In genomic region chr6:33587529-33588215, GRCh38 we compare ENCODE assay signal across 1 cellular context.
TF ChIP-seq lines count a peak whose summit lies in the region.

No MANE protein-coding gene starts in this region.

TF ChIP-seq in HepG2, 621 proteins besides CTCF, POLR2A, EP300 and RAD21:
- TF ChIP-seq ZNF629 (CRISPR knock-in tag; conservative IDR thresholded peaks at IDR 0.05) (peak; percentile 45; the same call in 1 of the 2 replicates), ZNF841 (CRISPR knock-in tag; IDR thresholded peaks at IDR 0.05; ENCODE audit: borderline replicate concordance) (no peak)
TF ChIP-seq in HepG2: peak in this region for 1.
